In genomic region chr7:140390034-140390433, GRCh38 we compare ENCODE assay signal across 16 cellular contexts. TPM values are rescaled to one million over a fixed set of nuclear protein-coding genes. Genes with fewer than 3 reads are reported as not detected.
A peak's percentile ranks its signal among the peaks of the same experiment; 100 is the strongest.
DNase-seq lines count a peak whose midpoint lies in the region; ATAC-seq and TF ChIP-seq lines count a peak whose summit lies in the region.
"Had no signal": no experiment of that assay in that cellular context is flagged by ENCODE, and none has a peak within 500 bp of the region (broad histone marks: within the 10 kb centered on the region; RNA-seq: fewer than 3 reads in every experiment).

No MANE protein-coding gene starts in this region.

- H4K8ac ChIP-seq in trophoblast cell (ENCODE audit: low read depth, low read length) = no peak overlapping the region

- peak; percentile 24 for ATAC-seq in GM18505 (IDR thresholded peaks at IDR 0.05; ENCODE audit: unreplicated experiment)
- peak; percentile 23 for ATAC-seq in GM21515 (IDR thresholded peaks at IDR 0.05; ENCODE audit: unreplicated experiment)
- peak; percentile 23 for ATAC-seq in HG03432 (IDR thresholded peaks at IDR 0.05; ENCODE audit: unreplicated experiment)
- ATAC-seq: esophagus mucosa, K562 had no signal

- H2BK5ac ChIP-seq in trophoblast cell (ENCODE audit: low read depth, low read length, poor library complexity) = no peak overlapping the region

- peaks cover 6 to 17% of the 10 kb centered on the region in 2 experiments for H3K4me1 ChIP-seq in trophoblast cell (ENCODE audit: control insufficient read depth in 1 of 2, insufficient read depth in 2 of 2, low read length in 2 of 2)

- H3K4me2 ChIP-seq in trophoblast cell (ENCODE audit: low read length) = no peak overlapping the region

- H3K9me3 ChIP-seq in trophoblast cell (ENCODE audit: insufficient read depth, low read depth, low read length) = no peaks in the 10 kb centered on the region

- no peak overlapping the region for H3K9ac ChIP-seq in trophoblast cell (ENCODE audit: low read length)

- H2BK12ac ChIP-seq in trophoblast cell (ENCODE audit: low read length) = no peak overlapping the region

- no peaks in the 10 kb centered on the region for H3K27me3 ChIP-seq in trophoblast cell (ENCODE audit: insufficient read depth, low read length)

- no peaks in the 10 kb centered on the region for H3K79me1 ChIP-seq in trophoblast cell (ENCODE audit: low read length)

- no peak overlapping the region for H4K12ac ChIP-seq in trophoblast cell (ENCODE audit: low read depth, low read length)

- no peak overlapping the region for H3K23ac ChIP-seq in trophoblast cell (ENCODE audit: low read length)

- peaks cover 2 to 4% of the 10 kb centered on the region in 2 experiments for H3K36me3 ChIP-seq in trophoblast cell (ENCODE audit: control insufficient read depth in 1 of 2, insufficient read depth in 2 of 2, low read length in 2 of 2)

- no peak overlapping the region for H2AFZ ChIP-seq in trophoblast cell (ENCODE audit: insufficient read depth, low read length, poor library complexity)

- no peak overlapping the region for H3K27ac ChIP-seq in trophoblast cell (ENCODE audit: low read depth, low read length)
- H3K27ac ChIP-seq: coronary artery had no signal

- H3K4me3 ChIP-seq in trophoblast cell (ENCODE audit: low read depth, low read length) = no peak overlapping the region
- H3K4me3 ChIP-seq: coronary artery, K562 had no signal

- H3K79me2 ChIP-seq in trophoblast cell (ENCODE audit: control insufficient read depth, insufficient read depth, low read length, poor library complexity) = peaks cover 5% of the 10 kb centered on the region

- no peak for TF ChIP-seq POLR2A in GM18505 (IDR thresholded peaks at IDR 0.05; ENCODE audit: borderline replicate concordance, extremely low read depth, insufficient read depth, insufficient read length)

- no peak overlapping the region for H4K91ac ChIP-seq in trophoblast cell (ENCODE audit: low read depth, low read length)

- H2AK5ac ChIP-seq in trophoblast cell (ENCODE audit: low read length) = no peak overlapping the region

- no peak overlapping the region for H3K18ac ChIP-seq in trophoblast cell (ENCODE audit: low read length)

- no peak overlapping the region for H3K14ac ChIP-seq in trophoblast cell (ENCODE audit: low read length)

- H2BK120ac ChIP-seq in trophoblast cell (ENCODE audit: insufficient read depth, low read length, poor library complexity) = no peak overlapping the region

- H3K4ac ChIP-seq in trophoblast cell (ENCODE audit: low read depth, low read length) = peak overlapping the region; percentile 60

- no CpG with 5 or more reads among the region's 4 CpGs for WGBS in trophoblast cell (ENCODE audit: extremely low coverage, insufficient coverage, insufficient read length)

- no peak for DNase-seq in trophoblast cell
- no peak for DNase-seq in stimulated activated CD4-positive, alpha-beta T cell treated with anti-CD3 and anti-CD28 coated beads, Interleukin-4, amount 100 ng/mL, for 4 hours
- DNase-seq in activated effector memory CD4-positive, alpha-beta T cell treated with anti-CD3 and anti-CD28 coated beads, Interleukin-2, amount 50 U/mL, for 16 hours = no peak
- no peak for DNase-seq in T-helper 1 cell
- DNase-seq in NCI-H1092 (lab: John Stamatoyannopoulos, UW) = no peak
- DNase-seq: activated CD4-positive, CD25-positive, alpha-beta regulatory T cell treated with anti-CD3 and anti-CD28 coated beads, Interleukin-2, amount 50 U/mL, for 72 hours; activated T-cell treated with anti-CD3 and anti-CD28 coated beads, Interleukin-2, amount 50 U/mL, for 4 hours; left cardiac atrium; NCI-H1694; NCI-H526 had no signal

RNA-seq across cellular contexts. Expression of gene SLC37A3, which starts 8.3 kb away (rescaled TPM):
- polyA plus RNA-seq in trophoblast cell (2013) = 49.1 and 51.6 TPM in 2 replicates

RNA-seq across cellular contexts. Expression of gene RAB19, which starts 13.8 kb away (rescaled TPM):
- polyA plus RNA-seq in trophoblast cell (2013) = 0.90 and 0.96 TPM in 2 replicates
- polyA plus RNA-seq: K562 had no signal
